ENCODE assay signal across 2 cellular contexts in genomic region chr2:205220559-205220958, GRCh38.
TF ChIP-seq lines count a peak whose summit lies in the region.

No MANE protein-coding gene starts in this region.

TF ChIP-seq in HepG2, 621 proteins besides CTCF, POLR2A, EP300 and RAD21 (continues in another document):
- no peak for TF ChIP-seq REXO4 (CRISPR knock-in tag; IDR thresholded peaks at IDR 0.05; ENCODE audit: borderline replicate concordance)
- TF ChIP-seq TEF (CRISPR knock-in tag; IDR thresholded peaks at IDR 0.05) = no peak
- TF ChIP-seq BORCS8-MEF2B (CRISPR knock-in tag; IDR thresholded peaks at IDR 0.05) = no peak
- no peak for TF ChIP-seq ZNF598 (CRISPR knock-in tag; IDR thresholded peaks at IDR 0.05; ENCODE audit: borderline replicate concordance)
- no peak for TF ChIP-seq HES4 (CRISPR knock-in tag; IDR thresholded peaks at IDR 0.05; ENCODE audit: borderline replicate concordance)
- TF ChIP-seq ZNF549 (CRISPR knock-in tag; IDR thresholded peaks at IDR 0.05) = no peak
- TF ChIP-seq NCOA2 (CRISPR knock-in tag; IDR thresholded peaks at IDR 0.05) = peak; percentile 44; the same call in 1 of the 2 replicates
- TF ChIP-seq GFI1 (CRISPR knock-in tag; IDR thresholded peaks at IDR 0.05; ENCODE audit: borderline replicate concordance) = 0 out of 2 replicates have a peak, but pooled peaks have one; percentile 49
- TF ChIP-seq ZBTB40 (IDR thresholded peaks at IDR 0.05) = no peak
- no peak for TF ChIP-seq ZBTB40 (CRISPR knock-in tag; IDR thresholded peaks at IDR 0.05)
- no peak for TF ChIP-seq ZNF552 (CRISPR knock-in tag; IDR thresholded peaks at IDR 0.05; ENCODE audit: borderline replicate concordance)
- TF ChIP-seq MTF1 (CRISPR knock-in tag; IDR thresholded peaks at IDR 0.05) = no peak
- TF ChIP-seq SOX6 (IDR thresholded peaks at IDR 0.05) = no peak
- TF ChIP-seq SOX6 (CRISPR knock-in tag; IDR thresholded peaks at IDR 0.05) = peak; percentile 39; the same call in 1 of the 2 replicates
- TF ChIP-seq ZNF7 (CRISPR knock-in tag; IDR thresholded peaks at IDR 0.05) = no peak
- TF ChIP-seq SOX13 (IDR thresholded peaks at IDR 0.05) = no peak
- peak in 1 of 2 experiments; percentile 52; a peak in 1 of 4 replicates for TF ChIP-seq SOX13 (CRISPR knock-in tag; conservative IDR thresholded peaks at IDR 0.05 in 1 of 2, IDR thresholded peaks at IDR 0.05 in 1 of 2)
- 0 out of 2 replicates have a peak, but pooled peaks have one; percentile 18 for TF ChIP-seq HNF4A (CRISPR knock-in tag; IDR thresholded peaks at IDR 0.05)
- TF ChIP-seq NR2F2 (IDR thresholded peaks at IDR 0.05; ENCODE audit: borderline replicate concordance, low read depth) = peak; percentile 61; the same call in 1 of the 2 replicates
- TF ChIP-seq NR2F6 (IDR thresholded peaks at IDR 0.05) = peak; percentile 54
- TF ChIP-seq NR2F6 (CRISPR knock-in tag; IDR thresholded peaks at IDR 0.05) = peak; percentile 39; the same call in 1 of the 2 replicates
- no peak for TF ChIP-seq ZNF331 (CRISPR knock-in tag; IDR thresholded peaks at IDR 0.05)

TF ChIP-seq in H1, 55 proteins besides CTCF, POLR2A, EP300 and RAD21:
- TF ChIP-seq JUN (IDR thresholded peaks at IDR 0.05; ENCODE audit: low read depth, low read length) (no peak), PHF8 (conservative IDR thresholded peaks at IDR 0.05; ENCODE audit: low read depth, low read length) (no peak), SP1 (IDR thresholded peaks at IDR 0.05; ENCODE audit: low read depth, low read length) (no peak), ZNF274 (IDR thresholded peaks at IDR 0.05; ENCODE audit: borderline replicate concordance, extremely low read depth, low read length) (no peak), KDM4A (IDR thresholded peaks at IDR 0.05; ENCODE audit: low read depth, low read length, severe bottlenecking) (no peak), YY1 (IDR thresholded peaks at IDR 0.05; ENCODE audit: low read depth, low read length) (no peak), GABPA (IDR thresholded peaks at IDR 0.05; ENCODE audit: borderline replicate concordance, insufficient read depth, low read length) (no peak), MAFK (IDR thresholded peaks at IDR 0.05; ENCODE audit: low read depth, low read length) (no peak)
